In the genomic region with DNA sequence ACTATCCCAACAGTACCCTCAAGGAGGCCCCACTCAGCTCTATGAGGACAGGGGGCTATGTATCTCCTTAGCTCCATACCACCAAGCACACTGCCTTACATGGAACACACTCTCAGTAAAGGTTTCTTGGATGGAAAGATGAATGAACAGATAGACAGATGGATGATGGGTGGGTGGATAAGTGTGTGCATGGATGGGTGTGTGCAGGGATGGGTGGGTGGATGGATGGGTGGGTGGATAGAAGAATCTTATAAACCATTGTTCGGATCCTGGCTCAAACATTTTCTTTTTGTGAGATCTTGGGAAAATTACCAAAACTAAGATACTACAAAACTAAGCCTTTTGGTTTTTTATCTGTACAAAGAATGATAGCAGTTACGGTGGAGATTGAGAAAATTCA, we compare ENCODE assay signal across 23 cellular contexts.
DNase-seq lines count a peak whose midpoint lies in the region; ATAC-seq and TF ChIP-seq lines count a peak whose summit lies in the region.
"Had no signal": no experiment of that assay in that cellular context is flagged by ENCODE, and none has a peak within 500 bp of the region (broad histone marks: within the 10 kb centered on the region; RNA-seq: fewer than 3 reads in every experiment).

No MANE protein-coding gene starts in this region.

- H3K4me3 Mint-ChIP-seq in neural progenitor cell = no peak overlapping the region
- H3K4me3 Mint-ChIP-seq: CD14-positive monocyte; CD8-positive, alpha-beta memory T cell had no signal

- peaks cover 7% of the 10 kb centered on the region for H3K36me3 Mint-ChIP-seq in neural progenitor cell
- H3K36me3 Mint-ChIP-seq: CD14-positive monocyte had no signal

- WGBS in heart right ventricle, 2 donors = 77 to 82% methylated on average over 2 of the region's 2 CpGs

- peaks cover 0 to 6% (median 0%) of the 10 kb centered on the region in 11 donors for H3K9me3 ChIP-seq in heart right ventricle
- H3K9me3 ChIP-seq in neural progenitor cell (ENCODE audit: low read depth) = peaks cover 6% of the 10 kb centered on the region
- H3K9me3 ChIP-seq in thoracic aorta = no peaks in the 10 kb centered on the region
- H3K9me3 ChIP-seq: BE2C had no signal

- H3K27me3 ChIP-seq in heart right ventricle (no peaks in the 10 kb centered on the region), dorsolateral prefrontal cortex (no peaks in the 10 kb centered on the region), neural progenitor cell (no peaks in the 10 kb centered on the region), thoracic aorta (replicated peaks; ENCODE audit: insufficient read depth) (no peaks in the 10 kb centered on the region)
- H3K27me3 ChIP-seq: BE2C had no signal

- TF ChIP-seq CTCF in heart right ventricle (IDR thresholded peaks at IDR 0.05) = no peak
- TF ChIP-seq CTCF in dorsolateral prefrontal cortex (IDR thresholded peaks at IDR 0.05 in 54 of 56, conservative IDR thresholded peaks at IDR 0.05 in 2 of 56; ENCODE audit: low read depth in 1 of 56, partially characterized antibody in 56 of 56) = no peak
- TF ChIP-seq CTCF in neural progenitor cell (IDR thresholded peaks at IDR 0.05) = no peak
- TF ChIP-seq CTCF in thoracic aorta (IDR thresholded peaks at IDR 0.05) = no peak

- H3K9me3 Mint-ChIP-seq in neural progenitor cell = peaks cover 23% of the 10 kb centered on the region

- no peaks in the 10 kb centered on the region for H3K79me2 ChIP-seq in neural progenitor cell (ENCODE audit: low read depth)

- peaks cover 22% of the 10 kb centered on the region for H3K27me3 Mint-ChIP-seq in neural progenitor cell (ENCODE audit: insufficient read depth, low read depth)

- intact Hi-C loops in heart right ventricle (cut with DNase I) = loop anchor here in 9 of 10 donors (2.0 to 10.0 kb wide), 16 partner anchors 63 to 883 kb away; partner anchors contain the start of gene TM2D1 (in 1 of the 9)
- intact Hi-C loops in Right ventricle myocardium inferior (cut with DNase I) = loop anchor here (5.0 kb wide), 3 partner anchors 481 to 881 kb away; no protein-coding TSS in a partner anchor
- intact Hi-C loops in dorsolateral prefrontal cortex (cut with DNase I) = loop anchor here (2.0 to 10.0 kb wide), 7 partner anchors 71 to 883 kb away; no protein-coding TSS in a partner anchor

- peaks cover 29% of the 10 kb centered on the region for H3F3A ChIP-seq in neural progenitor cell (ENCODE audit: low read depth)

- H3K4me3 ChIP-seq in heart right ventricle (no peak overlapping the region), dorsolateral prefrontal cortex (no peak overlapping the region), neural progenitor cell (no peak overlapping the region), thoracic aorta (no peak overlapping the region)
- H3K4me3 ChIP-seq: GM12878, K562, SK-N-MC had no signal

- no peak overlapping the region for H2AFZ ChIP-seq in neural progenitor cell (replicated peaks)

- DNase-seq in heart right ventricle (no peak), Right ventricle myocardium inferior (ENCODE audit: missing footprints) (no peak), dorsolateral prefrontal cortex (no peak), neural progenitor cell (ENCODE audit: low spot score) (no peak), thoracic aorta (ENCODE audit: low spot score) (no peak), NCI-H446 treated with DMSO at 0.1 percent for 48 hours (lab: John Stamatoyannopoulos, UW) (no peak), SHP77 (lab: John Stamatoyannopoulos, UW) (no peak)
- no peak for DNase-seq in activated CD8-positive, alpha-beta memory T cell treated with anti-CD3 and anti-CD28 coated beads, Interleukin-2, amount 50 U/mL, for 4 hours
- DNase-seq: 8988T; ACHN; BE2C; CD8-positive, alpha-beta memory T cell; DMS 273 treated with DMSO at 0.1 percent for 48 hours; EL; GDM1; Kasumi-1; NCI-H1694; SIG-M5 had no signal

- peaks cover 46% of the 10 kb centered on the region for H3K4me1 Mint-ChIP-seq in neural progenitor cell
- H3K4me1 Mint-ChIP-seq: CD14-positive monocyte; CD8-positive, alpha-beta memory T cell had no signal

- no peak overlapping the region for H3K9ac ChIP-seq in neural progenitor cell

- ATAC-seq in heart right ventricle (peak in 5 of 8 donors; percentile 5 to 67 (median 35)), Right ventricle myocardium inferior (no peak), thoracic aorta (ENCODE audit: insufficient number of reproducible peaks, low FRiP score, low read depth) (no peak)
- ATAC-seq: K562 had no signal

- H4K20me1 ChIP-seq in neural progenitor cell (ENCODE audit: low read depth) = no peaks in the 10 kb centered on the region

- H3K4me1 ChIP-seq in heart right ventricle = peaks cover 0 to 14% (median 8%) of the 10 kb centered on the region in 9 donors
- peaks cover 47% of the 10 kb centered on the region for H3K4me1 ChIP-seq in neural progenitor cell
- peaks cover 34 to 73% of the 10 kb centered on the region in 2 donors for H3K4me1 ChIP-seq in thoracic aorta (ENCODE audit: control insufficient read depth in 1 of 2, low read depth in 2 of 2)

- no peak overlapping the region for H3K27ac Mint-ChIP-seq in neural progenitor cell
- H3K27ac Mint-ChIP-seq: CD14-positive monocyte; CD8-positive, alpha-beta memory T cell had no signal

- H3K4me2 ChIP-seq in neural progenitor cell = peak overlapping the region; percentile 45

- H3K36me3 ChIP-seq in heart right ventricle = no peaks in the 10 kb centered on the region
- H3K36me3 ChIP-seq in neural progenitor cell = no peaks in the 10 kb centered on the region
- no peaks in the 10 kb centered on the region for H3K36me3 ChIP-seq in thoracic aorta
- H3K36me3 ChIP-seq: BE2C had no signal

- H3K27ac ChIP-seq in heart right ventricle (peak overlapping the region in 5 of 10 donors; percentile 15 to 62 (median 39)), dorsolateral prefrontal cortex (peak overlapping the region in 32 of 59 donors; percentile 3 to 78 (median 55)), neural progenitor cell (no peak overlapping the region), thoracic aorta (peak overlapping the region; percentile 58 to 83)
- H3K27ac ChIP-seq: RWPE1, SK-N-MC had no signal

Comparison
In these comparisons a context has a peak if more than half of its experiments do, and no peak if none do; other contexts are left out.
1. ATAC-seq: peak in heart right ventricle (5 of 8); none in Right ventricle myocardium inferior (single experiment) and thoracic aorta (single experiment).